In the genomic region with DNA sequence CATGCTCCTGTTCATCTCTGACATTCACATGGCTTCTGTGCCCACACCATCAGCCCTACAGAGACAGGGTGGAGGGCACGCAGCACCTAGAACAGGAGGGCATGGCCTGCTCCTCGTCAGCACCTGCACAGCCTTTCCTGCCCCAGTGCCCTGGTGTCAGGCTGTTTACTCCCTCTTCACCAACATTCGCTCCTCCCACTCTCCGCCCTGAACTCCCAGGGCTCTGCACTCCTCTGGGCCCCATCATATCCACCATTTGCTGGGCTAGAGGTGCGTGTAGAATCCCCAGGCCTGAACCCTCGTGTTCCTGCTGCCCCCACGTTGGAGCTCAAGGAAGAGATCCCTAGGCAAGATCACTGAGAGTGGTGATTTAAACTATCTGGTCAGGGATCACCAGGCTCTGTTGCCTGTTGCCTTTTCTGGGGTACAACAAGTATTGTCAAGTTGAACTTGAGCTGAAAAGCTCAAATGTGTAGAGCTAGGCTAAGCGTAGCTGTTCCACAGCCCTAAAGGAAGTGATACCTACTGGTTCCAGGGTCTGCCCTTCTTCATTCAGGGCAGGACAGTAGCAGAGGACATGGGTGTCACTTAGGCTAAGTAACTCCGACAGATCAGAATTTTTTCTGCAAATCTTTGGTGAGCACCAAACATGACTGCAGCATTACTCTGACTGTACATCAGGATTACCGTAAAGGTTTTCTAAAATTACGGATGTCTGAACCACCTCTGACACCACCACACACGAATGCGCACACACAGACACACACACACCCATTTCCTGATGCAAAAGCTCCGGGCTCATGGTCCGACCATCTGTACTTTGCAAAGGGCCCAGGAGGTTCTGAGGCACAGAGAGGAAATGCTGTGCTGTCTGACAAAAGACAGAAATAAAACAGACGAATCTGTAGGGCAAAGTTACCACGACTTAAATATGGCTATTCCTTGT, we compare ENCODE assay signal across 11 cellular contexts. TPM values are rescaled to one million over a fixed set of nuclear protein-coding genes. Genes with fewer than 3 reads are reported as not detected.
DNase-seq lines count a peak whose midpoint lies in the region; ATAC-seq and TF ChIP-seq lines count a peak whose summit lies in the region.
"Had no signal": no experiment of that assay in that cellular context is flagged by ENCODE, and none has a peak within 500 bp of the region (broad histone marks: within the 10 kb centered on the region; RNA-seq: fewer than 3 reads in every experiment).

No MANE protein-coding gene starts in this region.

- peak overlapping the region in 3 of 4 donors; percentile 9 to 83 (median 81) for H3K27ac ChIP-seq in Peyer's patch
- H3K27ac ChIP-seq in mesenchymal stem cell (ENCODE audit: low read length, poor library complexity, severe bottlenecking): no peak overlapping the region

- H3K27me3 ChIP-seq in Peyer's patch (no peaks in the 10 kb centered on the region), mesenchymal stem cell (ENCODE audit: control insufficient read depth in 1 of 2, insufficient read depth in 1 of 2, low read length in 2 of 2) (no peaks in the 10 kb centered on the region)
- H3K27me3 ChIP-seq: heart left ventricle had no signal

- H2BK5ac ChIP-seq in mesenchymal stem cell (ENCODE audit: low read depth, low read length, poor library complexity, severe bottlenecking): no peak overlapping the region

- no peaks in the 10 kb centered on the region for H3K9me3 ChIP-seq in Peyer's patch
- H3K9me3 ChIP-seq in mesenchymal stem cell (ENCODE audit: control insufficient read depth, low read length): no peaks in the 10 kb centered on the region
- H3K9me3 ChIP-seq: heart left ventricle had no signal

- no peak overlapping the region for H4K8ac ChIP-seq in mesenchymal stem cell (ENCODE audit: low read length)

- no peak overlapping the region for H2BK15ac ChIP-seq in mesenchymal stem cell (ENCODE audit: low read depth, poor library complexity, severe bottlenecking)

- peak; percentile 42 for ATAC-seq in GM21423 (IDR thresholded peaks at IDR 0.05; ENCODE audit: unreplicated experiment)

- H3K4ac ChIP-seq in mesenchymal stem cell (ENCODE audit: low read depth in 1 of 2, low read length in 2 of 2): no peak overlapping the region

- WGBS in mesenchymal stem cell: 61% methylated on average over 17 of the region's 17 CpGs

- TF ChIP-seq CTCF in GM10266 (IDR thresholded peaks at IDR 0.05; ENCODE audit: control insufficient read depth, insufficient read depth, low read depth, missing control alignments) (no peak), Peyer's patch (IDR thresholded peaks at IDR 0.05) (no peak)

- H3K36me3 ChIP-seq in Peyer's patch: no peaks in the 10 kb centered on the region
- H3K36me3 ChIP-seq in mesenchymal stem cell (ENCODE audit: control insufficient read depth in 1 of 2, insufficient read depth in 2 of 2, low read depth in 1 of 2, low read length in 2 of 2): no peaks in the 10 kb centered on the region

- no peak overlapping the region for H2BK12ac ChIP-seq in mesenchymal stem cell (ENCODE audit: low read length in 2 of 2)

- no peak overlapping the region for H3K9ac ChIP-seq in mesenchymal stem cell (ENCODE audit: low read length)

- peaks cover 0 to 25% (median 7%) of the 10 kb centered on the region in 4 donors for H3K4me1 ChIP-seq in Peyer's patch
- H3K4me1 ChIP-seq in mesenchymal stem cell (ENCODE audit: control insufficient read depth, insufficient read depth, low read depth, low read length): peaks cover 10% of the 10 kb centered on the region

- no peaks in the 10 kb centered on the region for H3K79me1 ChIP-seq in mesenchymal stem cell (replicated peaks; ENCODE audit: low read length, poor library complexity, severe bottlenecking)

- H2BK120ac ChIP-seq in mesenchymal stem cell (ENCODE audit: low read depth, low read length): no peak overlapping the region

- no peak overlapping the region for H3K23ac ChIP-seq in mesenchymal stem cell (ENCODE audit: low read length in 2 of 2)

- no peak overlapping the region for H3K4me3 ChIP-seq in Peyer's patch
- H3K4me3 ChIP-seq in mesenchymal stem cell (ENCODE audit: insufficient read depth in 1 of 2, low read depth in 1 of 2, low read length in 2 of 2): no peak overlapping the region
- H3K4me3 ChIP-seq: heart left ventricle had no signal

- peak; percentile 25 for DNase-seq in GM10266 (ENCODE audit: extremely low spot score)
- peak in 2 of 3 donors; percentile 80 to 84 for DNase-seq in Peyer's patch
- DNase-seq in germinal center (ENCODE audit: low spot score): peak; percentile 76
- no peak for DNase-seq in mesenchymal stem cell
- DNase-seq in hepatic stellate cell (ENCODE audit: low spot score): no peak
- no peak for DNase-seq in SIG-M5 (lab: John Stamatoyannopoulos, UW)
- no peak for DNase-seq in SHP77 treated with DMSO at 0.1 percent for 48 hours (lab: John Stamatoyannopoulos, UW)
- DNase-seq: heart left ventricle, NCI-H1694 treated with DMSO at 0.1 percent for 48 hours, occipital lobe had no signal

- no peak overlapping the region for H2AFZ ChIP-seq in mesenchymal stem cell (ENCODE audit: low read depth, low read length)

- H3K18ac ChIP-seq in mesenchymal stem cell (ENCODE audit: low read depth in 1 of 2, low read length in 2 of 2): peak overlapping the region in 1 of 2 experiments; percentile 0

- no peak overlapping the region for H4K91ac ChIP-seq in mesenchymal stem cell (ENCODE audit: low read length)

- no peak overlapping the region for H2AK5ac ChIP-seq in mesenchymal stem cell (ENCODE audit: low read length, severe bottlenecking)

- H3K4me2 ChIP-seq in mesenchymal stem cell (ENCODE audit: low read length, poor library complexity, severe bottlenecking): no peak overlapping the region

- peak overlapping the region in 1 of 2 experiments; percentile 15 for H3K14ac ChIP-seq in mesenchymal stem cell (ENCODE audit: low read length in 2 of 2)

- TF ChIP-seq POLR2A in Peyer's patch (IDR thresholded peaks at IDR 0.05): no peak

RNA-seq across cellular contexts. Expression of a gene that starts 43.7 kb away (rescaled TPM):
- 100 to 1,000 TPM in 1 of 4 donors, 1 to 10 TPM in 3; 6.1 to 120 (median 7.6) TPM for total RNA-seq in Peyer's patch
- 15.8 TPM for polyA plus RNA-seq in mesenchymal stem cell (2013, experiment 1 of 2)
- 15.7 TPM for polyA plus RNA-seq in mesenchymal stem cell (2013, experiment 2 of 2)

Comparison
In these comparisons a context has a peak if more than half of its experiments do, and no peak if none do; other contexts are left out.
1. DNase-seq: peak in GM10266 (single experiment), Peyer's patch (2 of 3) and germinal center (single experiment); none in mesenchymal stem cell (single experiment), hepatic stellate cell (single experiment), SIG-M5 (single experiment) and SHP77 treated with DMSO at 0.1 percent for 48 hours (single experiment).